1 cellular context compared by ENCODE assay signal in genomic region chr16:89697161-89697615, GRCh38.
TF ChIP-seq lines count a peak whose summit lies in the region.

No MANE protein-coding gene starts in this region.

TF ChIP-seq in WTC11, 78 proteins besides CTCF, POLR2A, EP300 and RAD21:
- TF ChIP-seq AR (CRISPR knock-in tag; IDR thresholded peaks at IDR 0.05) (no peak), ZNF281 (CRISPR knock-in tag; IDR thresholded peaks at IDR 0.05) (no peak), ZMAT4 (CRISPR knock-in tag; IDR thresholded peaks at IDR 0.05) (no peak), STAT6 (CRISPR knock-in tag; conservative IDR thresholded peaks at IDR 0.05; ENCODE audit: low read depth) (no peak), RORB (CRISPR knock-in tag; IDR thresholded peaks at IDR 0.05) (no peak), FOXK1 (CRISPR knock-in tag; IDR thresholded peaks at IDR 0.05) (no peak), RELA (CRISPR knock-in tag; IDR thresholded peaks at IDR 0.05; ENCODE audit: borderline replicate concordance) (no peak), ESRRA (CRISPR knock-in tag; IDR thresholded peaks at IDR 0.05; ENCODE audit: borderline replicate concordance) (0 out of 2 replicates have a peak, but pooled peaks have one; percentile 30), MXD4 (CRISPR knock-in tag; IDR thresholded peaks at IDR 0.05; ENCODE audit: borderline replicate concordance) (no peak), MYBL2 (CRISPR knock-in tag; IDR thresholded peaks at IDR 0.05) (no peak), CREB1 (CRISPR knock-in tag; IDR thresholded peaks at IDR 0.05) (no peak), PRDM15 (CRISPR knock-in tag; IDR thresholded peaks at IDR 0.05) (no peak), GRHL2 (CRISPR knock-in tag; IDR thresholded peaks at IDR 0.05; ENCODE audit: insufficient replicate concordance, severe bottlenecking) (no peak), ZNF416 (CRISPR knock-in tag; IDR thresholded peaks at IDR 0.05) (no peak), PREB (CRISPR knock-in tag; IDR thresholded peaks at IDR 0.05; ENCODE audit: borderline replicate concordance) (peak; percentile 9; the same call in 1 of the 2 replicates), ZNF263 (CRISPR knock-in tag; IDR thresholded peaks at IDR 0.05; ENCODE audit: low read depth) (no peak), JAZF1 (CRISPR knock-in tag; IDR thresholded peaks at IDR 0.05) (no peak)
TF ChIP-seq in WTC11: peak in this region for 2.
